1 cellular context compared by ENCODE assay signal in the genomic region with DNA sequence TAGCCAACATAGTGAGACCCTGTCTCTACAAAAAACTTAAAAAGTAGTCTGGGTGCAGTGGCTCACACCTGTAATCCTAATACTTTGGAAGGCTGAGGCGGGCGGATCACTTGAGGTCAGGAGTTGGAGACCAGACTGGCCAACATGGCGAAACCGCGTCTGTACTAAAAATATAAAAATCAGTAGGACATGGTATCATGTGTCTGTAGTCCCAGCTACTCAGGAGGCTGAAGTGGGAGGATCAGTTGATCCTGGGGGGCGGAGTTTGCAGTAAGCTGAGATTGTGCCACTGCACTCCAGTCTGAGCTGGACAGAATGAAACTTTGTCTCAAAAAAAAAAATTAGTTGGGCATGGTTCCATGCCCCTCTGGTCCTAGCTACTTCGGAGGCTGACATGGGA.
TF ChIP-seq lines count a peak whose summit lies in the region.

No MANE protein-coding gene starts in this region.

TF ChIP-seq in K562, 482 proteins besides CTCF, POLR2A, EP300 and RAD21 (continued from another document):
- TF ChIP-seq ATF1 (CRISPR knock-in tag; IDR thresholded peaks at IDR 0.05): no peak
- TF ChIP-seq ATF1 (tag; IDR thresholded peaks at IDR 0.05): no peak
- no peak for TF ChIP-seq SAFB (IDR thresholded peaks at IDR 0.05; ENCODE audit: borderline replicate concordance, low read depth, low read length)
- no peak for TF ChIP-seq CBFA2T2 (conservative IDR thresholded peaks at IDR 0.05)
- TF ChIP-seq PHF8 (IDR thresholded peaks at IDR 0.05; ENCODE audit: borderline replicate concordance, low read length): no peak
- no peak for TF ChIP-seq OTX1 (CRISPR knock-in tag; IDR thresholded peaks at IDR 0.05)
- TF ChIP-seq RFX7 (CRISPR knock-in tag; IDR thresholded peaks at IDR 0.05): no peak
- TF ChIP-seq NFATC3 (IDR thresholded peaks at IDR 0.05): no peak
- TF ChIP-seq TAF15 (IDR thresholded peaks at IDR 0.05; ENCODE audit: low read depth, low read length): no peak
- no peak for TF ChIP-seq GMEB1 (CRISPR knock-in tag; IDR thresholded peaks at IDR 0.05)
- TF ChIP-seq FOXJ3 (CRISPR knock-in tag; IDR thresholded peaks at IDR 0.05): no peak
- no peak for TF ChIP-seq AFF1 (IDR thresholded peaks at IDR 0.05; ENCODE audit: low read depth in 1 of 2, partially characterized antibody in 2 of 2)
